In the genomic region with DNA sequence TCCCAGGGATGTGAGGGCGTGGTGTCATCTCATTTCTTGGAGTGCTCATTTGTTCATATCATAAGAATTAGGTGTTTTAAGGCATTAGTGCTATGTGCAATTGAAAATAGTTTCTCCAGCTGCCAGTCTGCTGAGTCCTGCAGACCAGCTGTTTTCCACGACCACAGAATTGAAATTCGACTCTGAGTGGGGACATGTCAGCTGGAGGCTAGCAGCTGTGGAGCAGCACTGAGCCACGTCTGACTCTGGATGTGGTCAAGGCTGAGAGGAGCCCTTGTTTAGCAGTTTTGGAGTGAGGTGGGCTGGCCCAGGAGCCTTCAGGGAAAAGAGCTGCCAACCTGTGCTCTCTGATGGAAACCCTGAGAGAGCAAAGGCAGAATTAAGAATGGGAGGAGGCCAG, we compare ENCODE assay signal across 24 cellular contexts.
A peak's percentile ranks its signal among the peaks of the same experiment; 100 is the strongest.
DNase-seq lines count a peak whose midpoint lies in the region; ATAC-seq, FAIRE-seq and TF ChIP-seq lines count a peak whose summit lies in the region.
"Had no signal": no experiment of that assay in that cellular context is flagged by ENCODE, and none has a peak within 500 bp of the region (broad histone marks: within the 10 kb centered on the region; RNA-seq: fewer than 3 reads in every experiment).

No MANE protein-coding gene starts in this region.

- intact Hi-C loops in activated CD4-positive, alpha-beta T cell treated with anti-CD3 and anti-CD28 coated beads, Interleukin-2, amount 10 ng/mL, durations not matched to agents 24 days and 14 days (cut with micrococcal nuclease): no loop called here
- intact Hi-C loops in CD8-positive, alpha-beta T cell (cut with DNase I, micrococcal nuclease): no loop called here

- H3K4me3 ChIP-seq in CD8-positive, alpha-beta T cell (ENCODE audit: low read depth, low read length): no peak overlapping the region
- H3K4me3 ChIP-seq: esophagus squamous epithelium, spleen, tibial artery had no signal

- H3K27ac Mint-ChIP-seq in activated CD4-positive, alpha-beta T cell treated with anti-CD3 and anti-CD28 coated beads, Interleukin-2, amount 10 ng/mL, durations not matched to agents 24 days and 14 days: no peak overlapping the region
- H3K27ac Mint-ChIP-seq in activated CD4-positive, alpha-beta T cell treated with anti-CD3 and anti-CD28 coated beads, Interleukin-2, amount 10 ng/mL, durations not matched to agents 7 days and 5 days: no peak overlapping the region
- no peak overlapping the region for H3K27ac Mint-ChIP-seq in CD8-positive, alpha-beta T cell
- H3K27ac Mint-ChIP-seq: activated CD8-positive, alpha-beta memory T cell treated with anti-CD3 and anti-CD28 coated beads, Interleukin-2, amount 10 ng/mL, durations not matched to agents 7 days and 5 days; CD4-positive, alpha-beta memory T cell; stimulated activated effector memory CD8-positive, alpha-beta T cell treated with anti-CD3 and anti-CD28 coated beads, Interleukin-12 subunit alpha, Interleukin-12 subunit beta, amount 100 ng/mL, for 72 hours; T-helper 17 cell had no signal

- no peak for ATAC-seq in CD8-positive, alpha-beta T cell
- ATAC-seq: activated CD8-positive, alpha-beta memory T cell treated with anti-CD3 and anti-CD28 coated beads, Interleukin-2, amount 10 ng/mL, durations not matched to agents 7 days and 5 days; stimulated activated effector memory CD8-positive, alpha-beta T cell treated with anti-CD3 and anti-CD28 coated beads, Interleukin-12 subunit alpha, Interleukin-12 subunit beta, amount 100 ng/mL, for 72 hours; T-helper 17 cell had no signal

- DNase-seq in activated CD4-positive, alpha-beta T cell treated with anti-CD3 and anti-CD28 coated beads, Interleukin-2, amount 10 ng/mL, durations not matched to agents 24 days and 14 days: peak; percentile 34
- DNase-seq in activated CD4-positive, alpha-beta T cell treated with anti-CD3 and anti-CD28 coated beads, Interleukin-2, amount 10 ng/mL, durations not matched to agents 7 days and 5 days: no peak
- DNase-seq in RPMI7951 (ENCODE audit: low read depth): peak; percentile 97
- peak; percentile 28 for DNase-seq in glomerular visceral epithelial cell (ENCODE audit: extremely low spot score)
- no peak for DNase-seq in urothelium cell line (ENCODE audit: low spot score)
- DNase-seq in CD8-positive, alpha-beta T cell: no peak
- DNase-seq in NCI-H226: no peak
- DNase-seq in Ammon's horn (ENCODE audit: low spot score): no peak
- DNase-seq: activated CD4-positive, CD25-positive, alpha-beta regulatory T cell treated with anti-CD3 and anti-CD28 coated beads, Interleukin-2, amount 50 U/mL, for 72 hours; activated CD8-positive, alpha-beta memory T cell treated with anti-CD3 and anti-CD28 coated beads, Interleukin-2, amount 10 ng/mL, durations not matched to agents 7 days and 5 days; CD4-positive, alpha-beta memory T cell; esophagus squamous epithelium; kidney glomerular epithelial cell; NCI-H1436; NCI-H2227 treated with DMSO at 0.1 percent for 48 hours; SHP77 treated with DMSO at 0.1 percent for 48 hours; spleen; T-helper 17 cell; tibial artery had no signal

- H3K9me3 ChIP-seq in CD8-positive, alpha-beta T cell (ENCODE audit: low read length): no peaks in the 10 kb centered on the region
- H3K9me3 ChIP-seq: esophagus squamous epithelium, tibial artery had no signal

- CTCF ChIA-PET in activated CD4-positive, alpha-beta T cell treated with anti-CD3 and anti-CD28 coated beads, Interleukin-2, amount 10 ng/mL, durations not matched to agents 7 days and 5 days (lab: Charles Lee): no interaction called here
- CTCF ChIA-PET in CD8-positive, alpha-beta T cell (lab: Charles Lee): no interaction called here

- no peak overlapping the region for H3K27ac ChIP-seq in CD8-positive, alpha-beta T cell (ENCODE audit: low read depth, low read length)
- H3K27ac ChIP-seq: esophagus squamous epithelium, parathyroid adenoma, spleen, tibial artery had no signal

- FAIRE-seq in urothelium cell line (lab: Jason Lieb, UNC): peak; percentile 59
- FAIRE-seq: A204.1, HTR-8/SVneo had no signal

- no peaks in the 10 kb centered on the region for H3K4me1 Mint-ChIP-seq in activated CD4-positive, alpha-beta T cell treated with anti-CD3 and anti-CD28 coated beads, Interleukin-2, amount 10 ng/mL, durations not matched to agents 24 days and 14 days
- H3K4me1 Mint-ChIP-seq in activated CD4-positive, alpha-beta T cell treated with anti-CD3 and anti-CD28 coated beads, Interleukin-2, amount 10 ng/mL, durations not matched to agents 7 days and 5 days: no peaks in the 10 kb centered on the region
- H3K4me1 Mint-ChIP-seq in CD8-positive, alpha-beta T cell (ENCODE audit: low read depth): no peaks in the 10 kb centered on the region
- H3K4me1 Mint-ChIP-seq: activated CD8-positive, alpha-beta memory T cell treated with anti-CD3 and anti-CD28 coated beads, Interleukin-2, amount 10 ng/mL, durations not matched to agents 7 days and 5 days; CD4-positive, alpha-beta memory T cell; stimulated activated effector memory CD8-positive, alpha-beta T cell treated with anti-CD3 and anti-CD28 coated beads, Interleukin-12 subunit alpha, Interleukin-12 subunit beta, amount 100 ng/mL, for 72 hours; T-helper 17 cell had no signal

- H3K4me3 Mint-ChIP-seq in activated CD4-positive, alpha-beta T cell treated with anti-CD3 and anti-CD28 coated beads, Interleukin-2, amount 10 ng/mL, durations not matched to agents 24 days and 14 days: no peak overlapping the region
- no peak overlapping the region for H3K4me3 Mint-ChIP-seq in activated CD4-positive, alpha-beta T cell treated with anti-CD3 and anti-CD28 coated beads, Interleukin-2, amount 10 ng/mL, durations not matched to agents 7 days and 5 days
- no peak overlapping the region for H3K4me3 Mint-ChIP-seq in CD8-positive, alpha-beta T cell
- H3K4me3 Mint-ChIP-seq: activated CD8-positive, alpha-beta memory T cell treated with anti-CD3 and anti-CD28 coated beads, Interleukin-2, amount 10 ng/mL, durations not matched to agents 7 days and 5 days; brain; CD4-positive, alpha-beta memory T cell; stimulated activated effector memory CD8-positive, alpha-beta T cell treated with anti-CD3 and anti-CD28 coated beads, Interleukin-12 subunit alpha, Interleukin-12 subunit beta, amount 100 ng/mL, for 72 hours; T-helper 17 cell had no signal

- H3K4me1 ChIP-seq in CD8-positive, alpha-beta T cell (ENCODE audit: insufficient read depth, low read length): no peaks in the 10 kb centered on the region
- H3K4me1 ChIP-seq: esophagus squamous epithelium, parathyroid adenoma, spleen, tibial artery had no signal

- no peaks in the 10 kb centered on the region for H3K9me3 Mint-ChIP-seq in activated CD4-positive, alpha-beta T cell treated with anti-CD3 and anti-CD28 coated beads, Interleukin-2, amount 10 ng/mL, durations not matched to agents 24 days and 14 days
- H3K9me3 Mint-ChIP-seq in activated CD4-positive, alpha-beta T cell treated with anti-CD3 and anti-CD28 coated beads, Interleukin-2, amount 10 ng/mL, durations not matched to agents 7 days and 5 days: no peaks in the 10 kb centered on the region
- H3K9me3 Mint-ChIP-seq in CD8-positive, alpha-beta T cell: peaks cover 10% of the 10 kb centered on the region
- H3K9me3 Mint-ChIP-seq: stimulated activated effector memory CD8-positive, alpha-beta T cell treated with anti-CD3 and anti-CD28 coated beads, Interleukin-12 subunit alpha, Interleukin-12 subunit beta, amount 100 ng/mL, for 72 hours had no signal

- TF ChIP-seq CTCF in CD8-positive, alpha-beta T cell (IDR thresholded peaks at IDR 0.05): no peak

- no peaks in the 10 kb centered on the region for H3K36me3 ChIP-seq in CD8-positive, alpha-beta T cell (ENCODE audit: insufficient read depth, low read length)
- H3K36me3 ChIP-seq: esophagus squamous epithelium, spleen, tibial artery had no signal

- POLR2A ChIA-PET in activated CD4-positive, alpha-beta T cell treated with anti-CD3 and anti-CD28 coated beads, Interleukin-2, amount 10 ng/mL, durations not matched to agents 7 days and 5 days (lab: Charles Lee): no interaction called here
- POLR2A ChIA-PET in CD8-positive, alpha-beta T cell (lab: Charles Lee): no interaction called here

- peaks cover 14% of the 10 kb centered on the region for H3K27me3 Mint-ChIP-seq in activated CD4-positive, alpha-beta T cell treated with anti-CD3 and anti-CD28 coated beads, Interleukin-2, amount 10 ng/mL, durations not matched to agents 24 days and 14 days
- peaks cover 13% of the 10 kb centered on the region for H3K27me3 Mint-ChIP-seq in activated CD4-positive, alpha-beta T cell treated with anti-CD3 and anti-CD28 coated beads, Interleukin-2, amount 10 ng/mL, durations not matched to agents 7 days and 5 days
- peaks cover 28% of the 10 kb centered on the region for H3K27me3 Mint-ChIP-seq in CD8-positive, alpha-beta T cell (ENCODE audit: low read depth)
- H3K27me3 Mint-ChIP-seq: activated CD8-positive, alpha-beta memory T cell treated with anti-CD3 and anti-CD28 coated beads, Interleukin-2, amount 10 ng/mL, durations not matched to agents 7 days and 5 days had no signal

- H3K27me3 ChIP-seq in CD8-positive, alpha-beta T cell (ENCODE audit: insufficient read depth, low read length): no peaks in the 10 kb centered on the region
- H3K27me3 ChIP-seq: tibial artery had no signal

- no peaks in the 10 kb centered on the region for H3K36me3 Mint-ChIP-seq in activated CD4-positive, alpha-beta T cell treated with anti-CD3 and anti-CD28 coated beads, Interleukin-2, amount 10 ng/mL, durations not matched to agents 24 days and 14 days (ENCODE audit: low read depth)
- no peaks in the 10 kb centered on the region for H3K36me3 Mint-ChIP-seq in activated CD4-positive, alpha-beta T cell treated with anti-CD3 and anti-CD28 coated beads, Interleukin-2, amount 10 ng/mL, durations not matched to agents 7 days and 5 days (ENCODE audit: low read depth)
- H3K36me3 Mint-ChIP-seq in CD8-positive, alpha-beta T cell: no peaks in the 10 kb centered on the region
- H3K36me3 Mint-ChIP-seq: activated CD8-positive, alpha-beta memory T cell treated with anti-CD3 and anti-CD28 coated beads, Interleukin-2, amount 10 ng/mL, durations not matched to agents 7 days and 5 days; brain; CD4-positive, alpha-beta memory T cell; stimulated activated effector memory CD8-positive, alpha-beta T cell treated with anti-CD3 and anti-CD28 coated beads, Interleukin-12 subunit alpha, Interleukin-12 subunit beta, amount 100 ng/mL, for 72 hours had no signal

Comparison
In these comparisons a context has a peak if more than half of its experiments do, and no peak if none do; other contexts are left out.
1. DNase-seq: peak in activated CD4-positive, alpha-beta T cell treated with anti-CD3 and anti-CD28 coated beads, Interleukin-2, amount 10 ng/mL, durations not matched to agents 24 days and 14 days (single experiment), RPMI7951 (single experiment) and glomerular visceral epithelial cell (single experiment); none in activated CD4-positive, alpha-beta T cell treated with anti-CD3 and anti-CD28 coated beads, Interleukin-2, amount 10 ng/mL, durations not matched to agents 7 days and 5 days (single experiment), urothelium cell line (single experiment), CD8-positive, alpha-beta T cell (0 of 7), NCI-H226 (single experiment) and Ammon's horn (single experiment).